In genomic region chr16:54282923-54283734, GRCh38 we compare ENCODE assay signal across 10 cellular contexts. TPM values are rescaled to one million over a fixed set of nuclear protein-coding genes. Genes with fewer than 3 reads are reported as not detected.
DNase-seq lines count a peak whose midpoint lies in the region; ATAC-seq and TF ChIP-seq lines count a peak whose summit lies in the region.
"Had no signal": no experiment of that assay in that cellular context is flagged by ENCODE, and none has a peak within 500 bp of the region (broad histone marks: within the 10 kb centered on the region; RNA-seq: fewer than 3 reads in every experiment).

No MANE protein-coding gene starts in this region.

- no peaks in the 10 kb centered on the region; the same call in 1 of the 2 replicates for H3K4me1 ChIP-seq in ES-I3 (ENCODE audit: insufficient read depth, low read length)
- peaks cover 29% of the 10 kb centered on the region for H3K4me1 ChIP-seq in lower lobe of right lung

- TF ChIP-seq CTCF in 22Rv1 (IDR thresholded peaks at IDR 0.05): no peak
- no peak for TF ChIP-seq CTCF in astrocyte of the cerebellum (IDR thresholded peaks at IDR 0.05; ENCODE audit: low read depth, low read length, missing control alignments)
- TF ChIP-seq CTCF in lower lobe of right lung (IDR thresholded peaks at IDR 0.05): no peak

- H3K9me3 ChIP-seq in ES-I3 (ENCODE audit: control insufficient read depth, insufficient read depth, low read length) (no peaks in the 10 kb centered on the region), lower lobe of right lung (no peaks in the 10 kb centered on the region)

- peak overlapping the region; percentile 78 for H3K4me3 ChIP-seq in astrocyte of the cerebellum (ENCODE audit: low read depth, low read length)
- H3K4me3 ChIP-seq in lower lobe of right lung: peak overlapping the region; percentile 60

- H3K36me3 ChIP-seq in ES-I3 (ENCODE audit: insufficient read depth, low read length) (no peaks in the 10 kb centered on the region), lower lobe of right lung (no peaks in the 10 kb centered on the region)

- in situ Hi-C loops in astrocyte of the cerebellum (cut with HindIII; ENCODE audit: low sequenced_read_pairs): loop anchor here (5.0 to 10.0 kb wide), 2 partner anchors 508 to 654 kb away; no protein-coding TSS in a partner anchor

- ATAC-seq in lower lobe of right lung (no peak), GM18861 (IDR thresholded peaks at IDR 0.05; ENCODE audit: unreplicated experiment) (no peak)

- intact Hi-C loops in lower lobe of right lung (cut with DNase I): no loop called here

- peaks cover 74% of the 10 kb centered on the region for H3K27me3 ChIP-seq in lower lobe of right lung (ENCODE audit: low read depth)

- no peak for DNase-seq in astrocyte of the cerebellum (ENCODE audit: low read depth)
- DNase-seq in lower lobe of right lung: no peak
- DNase-seq in NCI-H1105 treated with DMSO at 0.1 percent for 48 hours (lab: John Stamatoyannopoulos, UW): no peak
- DNase-seq in NCI-H82 treated with DMSO at 0.1 percent for 48 hours (lab: John Stamatoyannopoulos, UW; ENCODE audit: unreplicated experiment): no peak
- DNase-seq in NCI-H1694 (lab: John Stamatoyannopoulos, UW): no peak
- DNase-seq: activated B cell treated with CpG ODN at 0.5 μM for 24 hours, DMS79 had no signal

- peak overlapping the region; percentile 67; the same call in 1 of the 2 replicates for H3K9ac ChIP-seq in ES-I3 (ENCODE audit: low read depth, low read length)

- H3K27ac ChIP-seq in 22Rv1 (peak overlapping the region; percentile 99), lower lobe of right lung (peak overlapping the region; percentile 73)

RNA-seq across cellular contexts. Expression of gene IRX3, which starts 3.5 kb away (rescaled TPM):
- total RNA-seq in lower lobe of right lung: 108 TPM
- total RNA-seq: activated B cell treated with CpG ODN at 0.5 μM for 24 hours had no signal
